9 cellular contexts compared by ENCODE assay signal in genomic region chr3:195522254-195523023, GRCh38. TPM values are rescaled to one million over a fixed set of nuclear protein-coding genes. Genes with fewer than 3 reads are reported as not detected.
DNase-seq lines count a peak whose midpoint lies in the region; ATAC-seq, FAIRE-seq and TF ChIP-seq lines count a peak whose summit lies in the region.
"Had no signal": no experiment of that assay in that cellular context is flagged by ENCODE, and none has a peak within 500 bp of the region (broad histone marks: within the 10 kb centered on the region; RNA-seq: fewer than 3 reads in every experiment).

No MANE protein-coding gene starts in this region.

- TF ChIP-seq CTCF in GM13976 (IDR thresholded peaks at IDR 0.05; ENCODE audit: borderline replicate concordance, control extremely low read depth, extremely low read depth, insufficient read depth, missing control alignments) (peak; percentile 46), breast epithelium (IDR thresholded peaks at IDR 0.05) (peak; percentile 81 to 88 (median 81)), lower lobe of right lung (IDR thresholded peaks at IDR 0.05) (peak; percentile 70)

- TF ChIP-seq POLR2A in breast epithelium (IDR thresholded peaks at IDR 0.05) = no peak

- H3K27me3 ChIP-seq in breast epithelium (no peaks in the 10 kb centered on the region), lower lobe of right lung (ENCODE audit: low read depth) (no peaks in the 10 kb centered on the region)
- H3K27me3 ChIP-seq: SJCRH30 had no signal

- no peak for FAIRE-seq in urothelium cell line (lab: Jason Lieb, UNC)

- peak; percentile 77 for DNase-seq in CD1c-positive myeloid dendritic cell (ENCODE audit: extremely low spot score)
- peak; percentile 57 for DNase-seq in GM13976 (ENCODE audit: low spot score)
- DNase-seq in NCI-H526 (lab: John Stamatoyannopoulos, UW) = peak; percentile 52 to 60
- no peak for DNase-seq in breast epithelium (ENCODE audit: low spot score in 2 of 2)
- no peak for DNase-seq in lower lobe of right lung
- no peak for DNase-seq in urothelium cell line (ENCODE audit: low spot score)
- no peak for DNase-seq in T-helper 9 cell

- intact Hi-C loops in breast epithelium (cut with DNase I; ENCODE audit: low total_unique reads) (loop anchor here (10.0 kb wide), 1 partner anchor 838 kb away; the partner anchor contains the start of gene FAM43A), lower lobe of right lung (cut with DNase I) (no loop called here)

- H3K4me1 ChIP-seq in breast epithelium = no peaks in the 10 kb centered on the region
- H3K4me1 ChIP-seq in lower lobe of right lung = peaks cover 4% of the 10 kb centered on the region
- H3K4me1 ChIP-seq: SJCRH30 had no signal

- H3K36me3 ChIP-seq in breast epithelium (no peaks in the 10 kb centered on the region), lower lobe of right lung (peaks cover 50% of the 10 kb centered on the region)
- H3K36me3 ChIP-seq: SJCRH30 had no signal

- no peaks in the 10 kb centered on the region for H3K9me3 ChIP-seq in breast epithelium
- no peaks in the 10 kb centered on the region for H3K9me3 ChIP-seq in lower lobe of right lung
- H3K9me3 ChIP-seq: SJCRH30 had no signal

- ATAC-seq in lower lobe of right lung = no peak
- no peak for ATAC-seq in HG02623 (IDR thresholded peaks at IDR 0.05; ENCODE audit: unreplicated experiment)

- in situ Hi-C loops in GM13976 (cut with MboI; ENCODE audit: low sequenced_read_pairs, unreplicated experiment) = loop anchor here (5.0 kb wide), 1 partner anchor 250 kb away; the partner anchor contains the start of gene XXYLT1

- H3K4me3 ChIP-seq in breast epithelium = no peak overlapping the region
- H3K4me3 ChIP-seq in lower lobe of right lung = no peak overlapping the region
- H3K4me3 ChIP-seq: SJCRH30 had no signal

- H3K27ac ChIP-seq in breast epithelium = no peak overlapping the region
- H3K27ac ChIP-seq in lower lobe of right lung = no peak overlapping the region
- H3K27ac ChIP-seq: SJCRH30 had no signal

RNA-seq across cellular contexts. Expression of gene PPP1R2, which starts 20.7 kb away (rescaled TPM):
- total RNA-seq in breast epithelium (10 to 100 TPM; 44.8 to 65.7 (median 61.6) TPM), lower lobe of right lung (51.8 TPM)

Comparison
In these comparisons a context has a peak if more than half of its experiments do, and no peak if none do; other contexts are left out.
1. DNase-seq: peak in CD1c-positive myeloid dendritic cell (single experiment), GM13976 (single experiment) and NCI-H526 (2 of 2); none in breast epithelium (0 of 2), lower lobe of right lung (single experiment), urothelium cell line (single experiment) and T-helper 9 cell (single experiment).
2. Peak in every context shown above with its lines, with median percentiles within 50 percentile points of each other: CTCF ChIP-seq.